21 cellular contexts compared by ENCODE assay signal in genomic region chr2:62858231-62858832, GRCh38.
DNase-seq lines count a peak whose midpoint lies in the region; ATAC-seq and TF ChIP-seq lines count a peak whose summit lies in the region.
"Had no signal": no experiment of that assay in that cellular context is flagged by ENCODE, and none has a peak within 500 bp of the region (broad histone marks: within the 10 kb centered on the region; RNA-seq: fewer than 3 reads in every experiment).

No MANE protein-coding gene starts in this region.

- in situ Hi-C loops in T47D (cut with HindIII; ENCODE audit: low pct_unique_long_range_greater_than_20kb, low sequenced_read_pairs): no loop called here

- CTCF ChIA-PET in MCF 10A (lab: Yijun Ruan, JAX): interaction anchor here (0.6 kb wide), 1 partner anchor 26 kb away, joined by 3 read pairs; no protein-coding TSS in a partner anchor

- no peaks in the 10 kb centered on the region for H3K4me1 Mint-ChIP-seq in MCF 10A (ENCODE audit: insufficient read depth, unreplicated experiment)
- no peaks in the 10 kb centered on the region for H3K4me1 Mint-ChIP-seq in nephron progenitor cell
- no peaks in the 10 kb centered on the region for H3K4me1 Mint-ChIP-seq in effector memory CD8-positive, alpha-beta T cell (ENCODE audit: low read depth in 2 of 2)
- H3K4me1 Mint-ChIP-seq: CD4-positive, alpha-beta memory T cell had no signal

- peaks cover 7% of the 10 kb centered on the region for H3K9me3 Mint-ChIP-seq in MCF 10A (ENCODE audit: unreplicated experiment)
- H3K9me3 Mint-ChIP-seq in nephron progenitor cell: peaks cover 13% of the 10 kb centered on the region
- H3K9me3 Mint-ChIP-seq in effector memory CD8-positive, alpha-beta T cell: no peaks in the 10 kb centered on the region
- H3K9me3 Mint-ChIP-seq: CD4-positive, alpha-beta memory T cell; GM23338 had no signal

- POLR2A ChIA-PET in MCF 10A (lab: Yijun Ruan, JAX): no interaction called here

- peaks cover 32% of the 10 kb centered on the region for H3K36me3 Mint-ChIP-seq in MCF 10A (ENCODE audit: insufficient read depth, unreplicated experiment)
- H3K36me3 Mint-ChIP-seq in nephron progenitor cell (ENCODE audit: low read depth): peaks cover 41% of the 10 kb centered on the region
- H3K36me3 Mint-ChIP-seq in effector memory CD8-positive, alpha-beta T cell (ENCODE audit: insufficient read depth): peaks cover 13% of the 10 kb centered on the region

- no TSS peak for BruUV-seq in MCF 10A (replicated peaks; lab: Mats Ljungman, UMichigan)

- H3K27ac Mint-ChIP-seq in MCF 10A (ENCODE audit: low read depth, unreplicated experiment): no peak overlapping the region
- H3K27ac Mint-ChIP-seq in nephron progenitor cell: peak overlapping the region; percentile 79
- no peak overlapping the region for H3K27ac Mint-ChIP-seq in effector memory CD8-positive, alpha-beta T cell
- H3K27ac Mint-ChIP-seq: CD4-positive, alpha-beta memory T cell; GM23338; T-helper 1 cell treated with Interleukin-12 subunit alpha and Interleukin-12 subunit beta and Interleukin-4 antibody, amounts not matched to agents 30 μg/mL and 1 μg/mL, for 36 hours had no signal

- intact Hi-C loops in MCF 10A (cut with micrococcal nuclease): no loop called here

- TF ChIP-seq CTCF in MCF 10A (IDR thresholded peaks at IDR 0.05; ENCODE audit: unreplicated experiment) (no peak), VCaP (conservative IDR thresholded peaks at IDR 0.05) (no peak), nephron progenitor cell (IDR thresholded peaks at IDR 0.05) (no peak)

- H3K27ac ChIP-seq in VCaP: peak overlapping the region; percentile 52
- H3K27ac ChIP-seq: BLaER1 treated with 17β-estradiol and CSF1 and Interleukin-3, amounts not matched to agents 10 nM and 100 nM had no signal

- H3K27me3 Mint-ChIP-seq in MCF 10A (ENCODE audit: insufficient read depth, unreplicated experiment) (no peaks in the 10 kb centered on the region), nephron progenitor cell (ENCODE audit: low read depth, poor library complexity) (no peaks in the 10 kb centered on the region)
- no peaks in the 10 kb centered on the region for H3K27me3 Mint-ChIP-seq in effector memory CD8-positive, alpha-beta T cell
- H3K27me3 Mint-ChIP-seq: CD4-positive, alpha-beta memory T cell had no signal

- H3K4me3 Mint-ChIP-seq in MCF 10A (ENCODE audit: unreplicated experiment): no peak overlapping the region
- H3K4me3 Mint-ChIP-seq in nephron progenitor cell: no peak overlapping the region
- H3K4me3 Mint-ChIP-seq in effector memory CD8-positive, alpha-beta T cell: no peak overlapping the region
- H3K4me3 Mint-ChIP-seq: CD4-positive, alpha-beta memory T cell; GM23338; T-helper 1 cell treated with Interleukin-12 subunit alpha and Interleukin-12 subunit beta and Interleukin-4 antibody, amounts not matched to agents 30 μg/mL and 1 μg/mL, for 36 hours had no signal

- peak; percentile 23 to 83 for DNase-seq in T47D (ENCODE audit: low read depth in 1 of 2, low spot score in 1 of 2)
- no peak for DNase-seq in MCF 10A (ENCODE audit: unreplicated experiment)
- DNase-seq in NCI-H2029 treated with DMSO at 0.1 percent for 48 hours (lab: John Stamatoyannopoulos, UW): peak; percentile 10
- no peak for DNase-seq in nephron progenitor cell
- DNase-seq in NCI-H510A treated with DMSO at 0.1 percent for 48 hours (lab: John Stamatoyannopoulos, UW): no peak
- no peak for DNase-seq in effector memory CD8-positive, alpha-beta T cell
- DNase-seq: Caco-2; CD4-positive, alpha-beta memory T cell; DMS 273 treated with DMSO at 0.1 percent for 48 hours; HCEC 1CT; IMR-90; NCI-H187; NCI-H2171 treated with DMSO at 0.1 percent for 48 hours; NCI-H446; NCI-H774 had no signal

- ATAC-seq in HG02623 (IDR thresholded peaks at IDR 0.05; ENCODE audit: unreplicated experiment): no peak
- ATAC-seq in effector memory CD8-positive, alpha-beta T cell (replicated peaks): no peak
- ATAC-seq: GM23338, Right ventricle myocardium inferior had no signal

Comparison
In these comparisons a context has a peak if more than half of its experiments do, and no peak if none do; other contexts are left out.
1. DNase-seq: peak in T47D (2 of 2) and NCI-H2029 treated with DMSO at 0.1 percent for 48 hours (single experiment); none in MCF 10A (single experiment), nephron progenitor cell (single experiment), NCI-H510A treated with DMSO at 0.1 percent for 48 hours (single experiment) and effector memory CD8-positive, alpha-beta T cell (0 of 3).